8 cellular contexts compared by ENCODE assay signal in the genomic region with DNA sequence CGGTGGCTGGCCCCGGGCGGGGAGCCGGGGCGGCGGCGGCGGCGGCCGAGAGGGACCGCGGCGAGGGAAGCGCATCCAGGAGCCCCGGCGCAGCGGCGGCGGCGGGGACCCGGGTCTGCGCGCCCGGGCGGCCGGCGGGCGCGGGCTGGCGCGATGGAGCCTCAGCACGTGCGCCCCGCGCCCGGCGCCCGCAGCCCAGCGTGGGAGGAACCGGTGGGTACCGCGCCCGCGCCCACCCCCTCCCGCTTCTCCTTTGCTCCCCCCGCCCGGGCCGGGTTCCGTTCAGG. TPM values are rescaled to one million over a fixed set of nuclear protein-coding genes. Genes with fewer than 3 reads are reported as not detected.
DNase-seq lines count a peak whose midpoint lies in the region; ATAC-seq and TF ChIP-seq lines count a peak whose summit lies in the region.

No MANE protein-coding gene starts in this region.

- H3K27me3 ChIP-seq in DND-41 (ENCODE audit: insufficient read depth, low read length, poor library complexity), result peaks cover 7% of the 10 kb centered on the region
- peaks cover 71% of the 10 kb centered on the region for H3K27me3 ChIP-seq in HUES64 (ENCODE audit: insufficient read depth, low read length)
- no peaks in the 10 kb centered on the region for H3K27me3 ChIP-seq in dorsolateral prefrontal cortex
- no peaks in the 10 kb centered on the region for H3K27me3 ChIP-seq in osteoblast (ENCODE audit: insufficient read depth, low read length)

- peak overlapping the region; percentile 88 for H2AFZ ChIP-seq in DND-41 (ENCODE audit: low read depth, low read length)
- no peak overlapping the region for H2AFZ ChIP-seq in osteoblast (ENCODE audit: low read length)

- H3K36me3 ChIP-seq in DND-41 (ENCODE audit: insufficient read depth, low read length), result no peaks in the 10 kb centered on the region
- no peaks in the 10 kb centered on the region for H3K36me3 ChIP-seq in HUES64 (ENCODE audit: insufficient read depth, low read length)
- no peaks in the 10 kb centered on the region for H3K36me3 ChIP-seq in osteoblast (ENCODE audit: insufficient read depth, low read length)

- H3K4me1 ChIP-seq in DND-41 (ENCODE audit: insufficient read depth, low read length), result peaks cover 22% of the 10 kb centered on the region
- peaks cover 8% of the 10 kb centered on the region; the same call in 1 of the 2 replicates for H3K4me1 ChIP-seq in HUES64 (ENCODE audit: insufficient read depth, low read length)
- H3K4me1 ChIP-seq in osteoblast (ENCODE audit: insufficient read depth, low read length), result peaks cover 17% of the 10 kb centered on the region

- H3K9me3 ChIP-seq in DND-41 (ENCODE audit: insufficient read depth, low read length, severe bottlenecking) (no peaks in the 10 kb centered on the region), HUES64 (ENCODE audit: insufficient read depth, low read depth, low read length) (peaks cover 5% of the 10 kb centered on the region; the same call in 1 of the 2 replicates), osteoblast (ENCODE audit: low read depth, low read length) (no peaks in the 10 kb centered on the region)

- H3K4me3 ChIP-seq in DND-41 (ENCODE audit: low read depth in 1 of 2, low read length in 2 of 2), result peak overlapping the region; percentile 58 to 82
- peak overlapping the region; percentile 88 for H3K4me3 ChIP-seq in HUES64 (ENCODE audit: low read length)
- H3K4me3 ChIP-seq in dorsolateral prefrontal cortex, result peak overlapping the region; percentile 55 to 97 (median 86)
- peak overlapping the region; percentile 85 for H3K4me3 ChIP-seq in osteoblast (ENCODE audit: insufficient read depth, low read length)

- intact Hi-C loops in dorsolateral prefrontal cortex (cut with DNase I), result loop anchor here (1.0 to 10.0 kb wide), 5 partner anchors 8 to 586 kb away; a partner anchor contains a TSS

- TF ChIP-seq CTCF in DND-41 (IDR thresholded peaks at IDR 0.05; ENCODE audit: borderline replicate concordance, extremely low read depth, low read length, poor library complexity, severe bottlenecking) (no peak), dorsolateral prefrontal cortex (IDR thresholded peaks at IDR 0.05 in 54 of 56, conservative IDR thresholded peaks at IDR 0.05 in 2 of 56; ENCODE audit: low read depth in 1 of 56, partially characterized antibody in 56 of 56) (no peak), osteoblast (IDR thresholded peaks at IDR 0.05; ENCODE audit: extremely low read depth, low read depth, low read length) (no peak), omental fat pad (IDR thresholded peaks at IDR 0.05) (no peak)

- H4K20me1 ChIP-seq in DND-41 (ENCODE audit: insufficient read depth, low read length) (peaks cover 13% of the 10 kb centered on the region), osteoblast (ENCODE audit: insufficient read depth, low read length) (peaks cover 12% of the 10 kb centered on the region)

- DNase-seq in DND-41 (no peak), dorsolateral prefrontal cortex (no peak), osteoblast (ENCODE audit: insufficient read length, low spot score, missing footprints) (no peak), COLO829 (ENCODE audit: low spot score) (no peak), HuH-7.5 (ENCODE audit: low spot score) (no peak), omental fat pad (ENCODE audit: low spot score) (no peak), NCI-H2029 (lab: John Stamatoyannopoulos, UW) (no peak)

- H3K79me2 ChIP-seq in DND-41 (ENCODE audit: insufficient read depth, low read length), result peaks cover 10% of the 10 kb centered on the region
- H3K79me2 ChIP-seq in osteoblast (ENCODE audit: insufficient read depth, low read length), result peaks cover 42% of the 10 kb centered on the region

- H3K4me2 ChIP-seq in DND-41 (ENCODE audit: insufficient read depth, low read length) (peak overlapping the region; percentile 97), osteoblast (ENCODE audit: insufficient read depth, low read length) (peak overlapping the region; percentile 88)

- ATAC-seq in DND-41 (ENCODE audit: insufficient read depth, low read depth) (peak; percentile 17), omental fat pad (ENCODE audit: low FRiP score) (no peak)

- H3K27ac ChIP-seq in DND-41 (ENCODE audit: low read length) (peak overlapping the region; percentile 34), HUES64 (ENCODE audit: low read depth, low read length) (no peak overlapping the region; the same call in 1 of the 2 replicates), dorsolateral prefrontal cortex (peak overlapping the region in 41 of 59 donors; percentile 39 to 97 (median 92)), osteoblast (ENCODE audit: low read depth, low read length) (no peak overlapping the region)

- H3K9ac ChIP-seq in DND-41 (ENCODE audit: low read depth, low read length) (peak overlapping the region; percentile 66), HUES64 (ENCODE audit: low read depth, low read length) (peak overlapping the region; percentile 85; the same call in 1 of the 2 replicates)

- under 1% methylated on average over 49 of the region's 49 CpGs for WGBS in HUES64

RNA-seq across cellular contexts. Expression of a gene that starts 7.8 kb away (rescaled TPM):
- 1.5 TPM for polyA plus RNA-seq in HUES64 (2013, experiment 1 of 2)
- 2.0 TPM for polyA plus RNA-seq in HUES64 (2013, experiment 2 of 2)
- total RNA-seq in dorsolateral prefrontal cortex (10 to 100 TPM; 15.4 to 45.9 (median 29.1) TPM), osteoblast (8.7 and 11.8 TPM in 2 replicates), omental fat pad (10 to 100 TPM in 3 of 4 donors, 1 to 10 TPM in 1; 9.7 to 24.7 (median 17.6) TPM)

Comparison
In these comparisons a context has a peak if more than half of its experiments do, and no peak if none do; other contexts are left out.
1. H3K27ac ChIP-seq: peak in DND-41 (single experiment) and dorsolateral prefrontal cortex (41 of 59); none in HUES64 (single experiment) and osteoblast (single experiment).
2. Peak in every context shown above with its lines, with median percentiles within 50 percentile points of each other: H3K4me3 ChIP-seq.